ENCODE assay signal across 13 cellular contexts in genomic region chr9:70013598-70014196, GRCh38. TPM values are rescaled to one million over a fixed set of nuclear protein-coding genes. Genes with fewer than 3 reads are reported as not detected.
DNase-seq lines count a peak whose midpoint lies in the region; ATAC-seq and TF ChIP-seq lines count a peak whose summit lies in the region.
"Had no signal": no experiment of that assay in that cellular context is flagged by ENCODE, and none has a peak within 500 bp of the region (broad histone marks: within the 10 kb centered on the region; RNA-seq: fewer than 3 reads in every experiment).

No MANE protein-coding gene starts in this region.

- H3K27me3 ChIP-seq in lower lobe of right lung (ENCODE audit: low read depth), result no peaks in the 10 kb centered on the region

- ATAC-seq in lower lobe of right lung, result no peak

- H3K27me3 Mint-ChIP-seq in type B pancreatic cell, result no peaks in the 10 kb centered on the region

- no peaks in the 10 kb centered on the region for H3K36me3 Mint-ChIP-seq in type B pancreatic cell

- DNase-seq in NCI-H82 (lab: John Stamatoyannopoulos, UW) (peak; percentile 19), NCI-H82 treated with DMSO at 0.1 percent for 48 hours (lab: John Stamatoyannopoulos, UW; ENCODE audit: unreplicated experiment) (no peak), NCI-H69 (lab: John Stamatoyannopoulos, UW) (peak; percentile 87), fibroblast of gingiva (ENCODE audit: low read depth) (peak; percentile 83), type B pancreatic cell (ENCODE audit: extremely low spot score, unreplicated experiment) (no peak), lower lobe of right lung (no peak)
- DNase-seq in activated CD4-positive, alpha-beta T cell treated with anti-CD3 and anti-CD28 coated beads for 1 hour, result no peak
- no peak for DNase-seq in stimulated activated naive CD4-positive, alpha-beta T cell treated with Interleukin-2 at 50 U/mL for 16 hours (lab: John Stamatoyannopoulos, UW)
- DNase-seq: activated CD8-positive, alpha-beta memory T cell treated with anti-CD3 and anti-CD28 coated beads, Interleukin-2, amount 50 U/mL, for 48 hours; central memory CD4-positive, alpha-beta T cell; hippocampal formation had no signal

- intact Hi-C loops in lower lobe of right lung (cut with DNase I), result no loop called here

- H3K4me3 ChIP-seq in lower lobe of right lung, result no peak overlapping the region

- no peaks in the 10 kb centered on the region for H3K9me3 ChIP-seq in lower lobe of right lung

- peak overlapping the region; percentile 10 for H3K4me3 Mint-ChIP-seq in type B pancreatic cell

- H3K27ac Mint-ChIP-seq in type B pancreatic cell, result peak overlapping the region; percentile 14

- no peak overlapping the region for H3K27ac ChIP-seq in lower lobe of right lung
- H3K27ac ChIP-seq: HL-60 had no signal

- no peaks in the 10 kb centered on the region for H3K9me3 Mint-ChIP-seq in type B pancreatic cell

- no peaks in the 10 kb centered on the region for H3K36me3 ChIP-seq in lower lobe of right lung

- no peaks in the 10 kb centered on the region for H3K4me1 ChIP-seq in lower lobe of right lung

- TF ChIP-seq CTCF in type B pancreatic cell (conservative IDR thresholded peaks at IDR 0.05) (no peak), lower lobe of right lung (IDR thresholded peaks at IDR 0.05) (no peak)

- H3K4me1 Mint-ChIP-seq in type B pancreatic cell (ENCODE audit: unreplicated experiment), result peaks cover 7% of the 10 kb centered on the region

RNA-seq across cellular contexts. Expression of gene MAMDC2, which starts 30.0 kb away (rescaled TPM):
- total RNA-seq in type B pancreatic cell (ENCODE audit: low replicate concordance), result 2.2 and 4.0 TPM in 2 replicates
- total RNA-seq in lower lobe of right lung, result 35.1 TPM
- total RNA-seq: T-helper 1 cell treated with Interleukin-12 subunit alpha and Interleukin-12 subunit beta and Interleukin-4 antibody, amounts not matched to agents 30 ng/mL and 1 ng/mL, for 36 hours had no signal

Comparison
In these comparisons a context has a peak if more than half of its experiments do, and no peak if none do; other contexts are left out.
1. DNase-seq: peak in NCI-H82 (single experiment), NCI-H69 (single experiment) and fibroblast of gingiva (single experiment); none in NCI-H82 treated with DMSO at 0.1 percent for 48 hours (single experiment), type B pancreatic cell (single experiment), activated CD4-positive, alpha-beta T cell treated with anti-CD3 and anti-CD28 coated beads for 1 hour (single experiment), lower lobe of right lung (single experiment) and stimulated activated naive CD4-positive, alpha-beta T cell treated with Interleukin-2 at 50 U/mL for 16 hours (single experiment).